ENCODE assay signal across 17 cellular contexts in genomic region chr19:35720163-35720524, GRCh38. TPM values are rescaled to one million over a fixed set of nuclear protein-coding genes. Genes with fewer than 3 reads are reported as not detected.
DNase-seq lines count a peak whose midpoint lies in the region; ATAC-seq lines count a peak whose summit lies in the region.
"Had no signal": no experiment of that assay in that cellular context is flagged by ENCODE, and none has a peak within 500 bp of the region (broad histone marks: within the 10 kb centered on the region; RNA-seq: fewer than 3 reads in every experiment).

No MANE protein-coding gene starts in this region.

- H3K27me3 Mint-ChIP-seq in activated naive CD4-positive, alpha-beta T cell treated with anti-CD3 and anti-CD28 coated beads, Interleukin-2, amount 50 U/mL, for 24 hours: no peaks in the 10 kb centered on the region
- no peaks in the 10 kb centered on the region for H3K27me3 Mint-ChIP-seq in stimulated activated naive B cell treated with anti-CD40 and anti-IgM and Interleukin-4, amounts not matched to agents 10 μg/mL and 1 μg/mL and 100 μg/mL, for 72 hours

- ATAC-seq in activated naive CD4-positive, alpha-beta T cell treated with anti-CD3 and anti-CD28 coated beads, Interleukin-2, amount 50 U/mL, for 72 hours: no peak
- ATAC-seq in stimulated activated naive B cell treated with anti-CD40 and anti-IgM and Interleukin-4, amounts not matched to agents 10 μg/mL and 1 μg/mL and 100 μg/mL, for 72 hours (replicated peaks): no peak
- ATAC-seq: activated CD4-positive, CD25-positive, alpha-beta regulatory T cell treated with anti-CD3 and anti-CD28 coated beads, Interleukin-2, amount 50 U/mL, for 24 hours; heart left ventricle; right lobe of liver had no signal

- no peaks in the 10 kb centered on the region for H3K9me3 Mint-ChIP-seq in activated naive CD4-positive, alpha-beta T cell treated with anti-CD3 and anti-CD28 coated beads, Interleukin-2, amount 50 U/mL, for 24 hours
- no peaks in the 10 kb centered on the region for H3K9me3 Mint-ChIP-seq in activated naive CD4-positive, alpha-beta T cell treated with anti-CD3 and anti-CD28 coated beads, Interleukin-2, amount 50 U/mL, for 72 hours
- H3K9me3 Mint-ChIP-seq in stimulated activated naive B cell treated with anti-CD40 and anti-IgM and Interleukin-4, amounts not matched to agents 10 μg/mL and 1 μg/mL and 100 μg/mL, for 72 hours: no peaks in the 10 kb centered on the region

- peaks cover 6% of the 10 kb centered on the region for H3K36me3 Mint-ChIP-seq in activated naive CD4-positive, alpha-beta T cell treated with anti-CD3 and anti-CD28 coated beads, Interleukin-2, amount 50 U/mL, for 24 hours
- H3K36me3 Mint-ChIP-seq in activated naive CD4-positive, alpha-beta T cell treated with anti-CD3 and anti-CD28 coated beads, Interleukin-2, amount 50 U/mL, for 72 hours: peaks cover 18 to 48% of the 10 kb centered on the region in 2 donors
- H3K36me3 Mint-ChIP-seq in stimulated activated naive B cell treated with anti-CD40 and anti-IgM and Interleukin-4, amounts not matched to agents 10 μg/mL and 1 μg/mL and 100 μg/mL, for 72 hours: peaks cover 46 to 58% of the 10 kb centered on the region in 2 donors

- H3K4me1 Mint-ChIP-seq in activated naive CD4-positive, alpha-beta T cell treated with anti-CD3 and anti-CD28 coated beads, Interleukin-2, amount 50 U/mL, for 24 hours: peaks cover 36% of the 10 kb centered on the region
- H3K4me1 Mint-ChIP-seq in stimulated activated naive B cell treated with anti-CD40 and anti-IgM and Interleukin-4, amounts not matched to agents 10 μg/mL and 1 μg/mL and 100 μg/mL, for 72 hours: peaks cover 30 to 65% of the 10 kb centered on the region in 2 donors

- peak overlapping the region; percentile 57 for H3K27ac Mint-ChIP-seq in activated naive CD4-positive, alpha-beta T cell treated with anti-CD3 and anti-CD28 coated beads, Interleukin-2, amount 50 U/mL, for 24 hours
- H3K27ac Mint-ChIP-seq in activated naive CD4-positive, alpha-beta T cell treated with anti-CD3 and anti-CD28 coated beads, Interleukin-2, amount 50 U/mL, for 72 hours: peak overlapping the region; percentile 89 to 96
- H3K27ac Mint-ChIP-seq in stimulated activated naive B cell treated with anti-CD40 and anti-IgM and Interleukin-4, amounts not matched to agents 10 μg/mL and 1 μg/mL and 100 μg/mL, for 72 hours: peak overlapping the region; percentile 95

- DNase-seq in activated naive CD4-positive, alpha-beta T cell treated with anti-CD3 and anti-CD28 coated beads, Interleukin-2, amount 50 U/mL, for 16 hours: no peak
- DNase-seq in activated naive CD4-positive, alpha-beta T cell treated with anti-CD3 and anti-CD28 coated beads, Interleukin-2, amount 50 U/mL, for 72 hours (ENCODE audit: low spot score in 2 of 2): no peak
- no peak for DNase-seq in stimulated activated naive B cell treated with anti-CD40 and anti-IgM and Interleukin-4, amounts not matched to agents 10 μg/mL and 1 μg/mL and 100 μg/mL, for 72 hours
- no peak for DNase-seq in EL
- DNase-seq in RPMI8226: no peak
- DNase-seq: heart left ventricle; kidney glomerular epithelial cell; NCI-H1417 treated with DMSO at 0.1 percent for 48 hours; NCI-H446 treated with DMSO at 0.1 percent for 48 hours; stimulated activated CD4-positive, alpha-beta T cell treated with anti-CD3 and anti-CD28 coated beads, Interleukin-4, amount 100 ng/mL, for 4 hours; stimulated activated naive CD4-positive, alpha-beta T cell treated with Interleukin-2 at 50 U/mL for 16 hours had no signal

- H3K4me3 Mint-ChIP-seq in activated naive CD4-positive, alpha-beta T cell treated with anti-CD3 and anti-CD28 coated beads, Interleukin-2, amount 50 U/mL, for 24 hours: peak overlapping the region; percentile 27
- H3K4me3 Mint-ChIP-seq in stimulated activated naive B cell treated with anti-CD40 and anti-IgM and Interleukin-4, amounts not matched to agents 10 μg/mL and 1 μg/mL and 100 μg/mL, for 72 hours: no peak overlapping the region

RNA-seq across cellular contexts. Expression of gene KMT2B, which starts 2.3 kb away (rescaled TPM):
- 100 to 1,000 TPM in 1 of 2 donors, 10 to 100 TPM in 1; 54.6 to 200 TPM for total RNA-seq in activated naive CD4-positive, alpha-beta T cell treated with anti-CD3 and anti-CD28 coated beads, Interleukin-2, amount 50 U/mL, for 72 hours

RNA-seq across cellular contexts. Expression of gene ZBTB32, which starts 15.8 kb away (rescaled TPM):
- total RNA-seq in activated naive CD4-positive, alpha-beta T cell treated with anti-CD3 and anti-CD28 coated beads, Interleukin-2, amount 50 U/mL, for 72 hours: 100 to 1,000 TPM; 181 to 198 TPM
- total RNA-seq: chondrocyte, epithelial cell of proximal tubule, OCI-LY7 had no signal

RNA-seq across cellular contexts. Expression of gene IGFLR1, which starts 22.1 kb away (rescaled TPM):
- 100 to 1,000 TPM in 1 of 2 donors, 10 to 100 TPM in 1; 74.6 to 245 TPM for total RNA-seq in activated naive CD4-positive, alpha-beta T cell treated with anti-CD3 and anti-CD28 coated beads, Interleukin-2, amount 50 U/mL, for 72 hours

RNA-seq across cellular contexts. Expression of gene U2AF1L4, which starts 25.1 kb away (rescaled TPM):
- total RNA-seq in activated naive CD4-positive, alpha-beta T cell treated with anti-CD3 and anti-CD28 coated beads, Interleukin-2, amount 50 U/mL, for 72 hours: 10 to 100 TPM; 33.8 to 69.0 TPM

RNA-seq across cellular contexts. Expression of gene PSENEN, which starts 25.3 kb away (rescaled TPM):
- total RNA-seq in activated naive CD4-positive, alpha-beta T cell treated with anti-CD3 and anti-CD28 coated beads, Interleukin-2, amount 50 U/mL, for 72 hours: 10 to 100 TPM; 43.2 to 49.4 TPM
